ENCODE assay signal across 10 cellular contexts in the genomic region with DNA sequence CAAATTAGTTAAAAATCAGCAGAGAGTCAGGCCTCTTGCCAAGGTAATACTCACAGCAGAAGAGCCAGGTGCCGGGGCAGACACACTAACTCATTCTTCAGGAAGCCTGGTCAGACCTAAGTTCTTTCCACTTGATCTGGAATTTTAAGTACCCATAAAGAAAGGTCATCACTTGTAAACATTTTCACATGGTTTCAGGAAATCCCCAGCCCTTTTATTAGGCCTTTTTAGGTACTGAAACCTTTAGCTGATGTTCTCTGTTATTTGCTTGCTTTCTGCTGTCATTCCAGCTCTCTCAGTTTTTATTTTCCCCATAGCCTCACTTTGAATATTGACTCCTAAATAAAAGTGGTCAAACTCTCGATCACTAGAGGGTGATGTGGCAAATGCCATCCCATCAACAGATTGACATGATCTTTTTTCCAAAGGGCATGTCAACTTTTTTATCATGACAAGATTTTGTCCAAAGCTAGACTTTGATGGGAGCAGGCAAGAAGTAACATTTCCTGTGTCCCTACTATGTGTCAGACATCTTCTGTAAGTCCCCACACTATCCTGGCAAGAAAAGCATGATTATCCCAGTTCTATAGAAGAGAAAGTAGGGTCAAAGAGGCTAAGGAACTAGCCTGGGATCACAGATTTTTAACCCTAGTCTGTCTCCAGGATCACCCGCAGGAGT. TPM values are rescaled to one million over a fixed set of nuclear protein-coding genes. Genes with fewer than 3 reads are reported as not detected.
DNase-seq lines count a peak whose midpoint lies in the region; ATAC-seq and TF ChIP-seq lines count a peak whose summit lies in the region.
"Had no signal": no experiment of that assay in that cellular context is flagged by ENCODE, and none has a peak within 500 bp of the region (broad histone marks: within the 10 kb centered on the region; RNA-seq: fewer than 3 reads in every experiment).

No MANE protein-coding gene starts in this region.

- H3K4me1 Mint-ChIP-seq in natural killer cell treated with Interleukin-12 subunit alpha and Interleukin-12 subunit beta and Interleukin-15 and Interleukin-18, amount 100 ng/mL, for 72 hours (ENCODE audit: low read depth in 2 of 2), result peaks cover 24 to 47% of the 10 kb centered on the region in 2 donors
- H3K4me1 Mint-ChIP-seq in natural killer cell, result peaks cover 4% of the 10 kb centered on the region in 2 donors

- H3K27me3 Mint-ChIP-seq in natural killer cell treated with Interleukin-12 subunit alpha and Interleukin-12 subunit beta and Interleukin-15 and Interleukin-18, amount 100 ng/mL, for 72 hours, result no peaks in the 10 kb centered on the region
- H3K27me3 Mint-ChIP-seq in natural killer cell (ENCODE audit: low read depth in 2 of 2), result peaks cover 0 to 5% of the 10 kb centered on the region in 2 donors

- peaks cover 30% of the 10 kb centered on the region for H3K36me3 Mint-ChIP-seq in natural killer cell treated with Interleukin-12 subunit alpha and Interleukin-12 subunit beta and Interleukin-15 and Interleukin-18, amount 100 ng/mL, for 72 hours
- H3K36me3 Mint-ChIP-seq in natural killer cell, result peaks cover 25% of the 10 kb centered on the region

- intact Hi-C loops in natural killer cell (cut with micrococcal nuclease), result loop anchor here (10.0 kb wide), 1 partner anchor 267 kb away; no protein-coding TSS in a partner anchor
- intact Hi-C loops in uterus (cut with DNase I; ENCODE audit: low total_unique reads), result loop anchor here (10.0 kb wide), 1 partner anchor 527 kb away; the partner anchor contains the start of genes ALKBH2 and UNG

- no peaks in the 10 kb centered on the region for H3K9me3 ChIP-seq in uterus

- peak overlapping the region; percentile 5 to 24 for H3K27ac ChIP-seq in uterus

- POLR2A ChIA-PET in HEK293T (lab: Yijun Ruan, JAX), result interaction anchor here (1.5 kb wide), 1 partner anchor 9 kb away, joined by 3 read pairs; no protein-coding TSS in a partner anchor

- ATAC-seq in natural killer cell treated with Interleukin-12 subunit alpha and Interleukin-12 subunit beta and Interleukin-15 and Interleukin-18, amount 100 ng/mL, for 72 hours, result no peak
- ATAC-seq in natural killer cell, result no peak
- no peak for ATAC-seq in GM21381 (IDR thresholded peaks at IDR 0.05; ENCODE audit: unreplicated experiment)

- no peaks in the 10 kb centered on the region for H3K27me3 ChIP-seq in uterus

- no peaks in the 10 kb centered on the region for H3K9me3 Mint-ChIP-seq in natural killer cell treated with Interleukin-12 subunit alpha and Interleukin-12 subunit beta and Interleukin-15 and Interleukin-18, amount 100 ng/mL, for 72 hours
- H3K9me3 Mint-ChIP-seq in natural killer cell, result no peaks in the 10 kb centered on the region

- no peak overlapping the region for H3K4me3 ChIP-seq in uterus

- no peaks in the 10 kb centered on the region for H3K36me3 ChIP-seq in uterus

- TF ChIP-seq CTCF in natural killer cell (IDR thresholded peaks at IDR 0.05) (no peak), uterus (IDR thresholded peaks at IDR 0.05) (no peak)

- peak overlapping the region; percentile 70 for H3K4me3 Mint-ChIP-seq in natural killer cell treated with Interleukin-12 subunit alpha and Interleukin-12 subunit beta and Interleukin-15 and Interleukin-18, amount 100 ng/mL, for 72 hours
- H3K4me3 Mint-ChIP-seq in natural killer cell, result no peak overlapping the region

- CTCF ChIA-PET in HEK293T (lab: Yijun Ruan, JAX), result interaction anchor here (1.2 kb wide), 2 partner anchors 50 to 52 kb away, joined by 3 read pairs; no protein-coding TSS in a partner anchor

- H3K4me1 ChIP-seq in uterus, result peaks cover 0 to 3% of the 10 kb centered on the region in 2 donors

- H3K27ac Mint-ChIP-seq in natural killer cell treated with Interleukin-12 subunit alpha and Interleukin-12 subunit beta and Interleukin-15 and Interleukin-18, amount 100 ng/mL, for 72 hours, result peak overlapping the region; percentile 87 to 92
- peak overlapping the region in 1 of 2 donors; percentile 33 for H3K27ac Mint-ChIP-seq in natural killer cell

- DNase-seq in natural killer cell treated with Interleukin-12 subunit alpha and Interleukin-12 subunit beta and Interleukin-15 and Interleukin-18, amount 100 ng/mL, for 72 hours (ENCODE audit: low spot score), result no peak
- no peak for DNase-seq in natural killer cell
- DNase-seq in activated CD8-positive, alpha-beta memory T cell treated with anti-CD3 and anti-CD28 coated beads, Interleukin-2, amount 50 U/mL, for 48 hours, result peak; percentile 12
- peak; percentile 36 for DNase-seq in kidney glomerular epithelial cell (lab: John Stamatoyannopoulos, UW)
- no peak for DNase-seq in uterus
- no peak for DNase-seq in HEK293T (ENCODE audit: extremely low spot score)
- DNase-seq in NCI-H1092 (lab: John Stamatoyannopoulos, UW), result no peak
- DNase-seq: activated gamma-delta T cell, SW 1271 had no signal

- TF ChIP-seq POLR2A in uterus (IDR thresholded peaks at IDR 0.05), result no peak

TF ChIP-seq in HEK293T, 16 proteins besides CTCF, POLR2A, EP300 and RAD21:
- TF ChIP-seq CTBP1 (IDR thresholded peaks at IDR 0.05; ENCODE audit: borderline replicate concordance), result no peak
- no peak for TF ChIP-seq L3MBTL2 (conservative IDR thresholded peaks at IDR 0.05)
- no peak for TF ChIP-seq BHLHE40 (IDR thresholded peaks at IDR 0.05; ENCODE audit: borderline replicate concordance)
- no peak for TF ChIP-seq FOXA1 (IDR thresholded peaks at IDR 0.05)
- no peak for TF ChIP-seq ELF4 (IDR thresholded peaks at IDR 0.05)
- no peak for TF ChIP-seq SUZ12 (IDR thresholded peaks at IDR 0.05)
- no peak for TF ChIP-seq LEF1 (IDR thresholded peaks at IDR 0.05; ENCODE audit: borderline replicate concordance)
- no peak for TF ChIP-seq HDGF (IDR thresholded peaks at IDR 0.05; ENCODE audit: borderline replicate concordance)
- no peak for TF ChIP-seq ARNT (IDR thresholded peaks at IDR 0.05)
- no peak for TF ChIP-seq ZNF384 (IDR thresholded peaks at IDR 0.05)
- TF ChIP-seq TARDBP (IDR thresholded peaks at IDR 0.05), result no peak
- no peak for TF ChIP-seq FOXK2 (IDR thresholded peaks at IDR 0.05)
- no peak for TF ChIP-seq NFRKB (IDR thresholded peaks at IDR 0.05)
TF ChIP-seq in HEK293T: peak in this region for 0.

RNA-seq across cellular contexts. Expression of gene ISCU, which starts 5.7 kb away (rescaled TPM):
- total RNA-seq in natural killer cell treated with Interleukin-12 subunit alpha and Interleukin-12 subunit beta and Interleukin-15 and Interleukin-18, amount 100 ng/mL, for 72 hours, result 10 to 100 TPM; 66.1 to 85.3 TPM
- total RNA-seq in natural killer cell (100 to 1,000 TPM in 1 of 3 donors, 10 to 100 TPM in 2; 86.9 to 103 (median 97.4) TPM), uterus (100 to 1,000 TPM in 3 of 4 donors, 10 to 100 TPM in 1; 81.3 to 226 (median 161) TPM)

RNA-seq across cellular contexts. Expression of gene SART3, which starts 7.1 kb away (rescaled TPM):
- 100 to 1,000 TPM; 105 to 127 TPM for total RNA-seq in natural killer cell treated with Interleukin-12 subunit alpha and Interleukin-12 subunit beta and Interleukin-15 and Interleukin-18, amount 100 ng/mL, for 72 hours
- total RNA-seq in natural killer cell, result 100 to 1,000 TPM in 1 of 3 donors, 10 to 100 TPM in 2; 76.5 to 107 (median 78.3) TPM
- 10 to 100 TPM; 16.2 to 86.1 (median 55.7) TPM for total RNA-seq in uterus

RNA-seq across cellular contexts. Expression of gene TMEM119, which starts 29.8 kb away (rescaled TPM):
- total RNA-seq in natural killer cell treated with Interleukin-12 subunit alpha and Interleukin-12 subunit beta and Interleukin-15 and Interleukin-18, amount 100 ng/mL, for 72 hours, result not detected
- total RNA-seq in natural killer cell (1 to 10 TPM in 1 of 3 donors, under 1 TPM in 2; 0.70 to 3.4 (median 0.71) TPM), uterus (100 to 1,000 TPM in 1 of 4 donors, 10 to 100 TPM in 2, 1 to 10 TPM in 1; 9.1 to 102 (median 12.4) TPM)

RNA-seq across cellular contexts. Expression of gene FICD, which starts 53.0 kb away (rescaled TPM):
- total RNA-seq in natural killer cell treated with Interleukin-12 subunit alpha and Interleukin-12 subunit beta and Interleukin-15 and Interleukin-18, amount 100 ng/mL, for 72 hours, result 10 to 100 TPM; 14.9 to 16.5 TPM
- total RNA-seq in natural killer cell, result 1 to 10 TPM; 3.9 to 7.5 (median 6.6) TPM
- total RNA-seq in uterus, result 10 to 100 TPM in 1 of 4 donors, 1 to 10 TPM in 3; 3.5 to 11.5 (median 4.3) TPM

Comparison
In these comparisons a context has a peak if more than half of its experiments do, and no peak if none do; other contexts are left out.
1. DNase-seq: peak in activated CD8-positive, alpha-beta memory T cell treated with anti-CD3 and anti-CD28 coated beads, Interleukin-2, amount 50 U/mL, for 48 hours (single experiment) and kidney glomerular epithelial cell (single experiment); none in natural killer cell treated with Interleukin-12 subunit alpha and Interleukin-12 subunit beta and Interleukin-15 and Interleukin-18, amount 100 ng/mL, for 72 hours (single experiment), natural killer cell (single experiment), uterus (0 of 2), HEK293T (single experiment) and NCI-H1092 (single experiment).